12 cellular contexts compared by ENCODE assay signal in genomic region chr11:20113147-20113435, GRCh38. TPM values are rescaled to one million over a fixed set of nuclear protein-coding genes. Genes with fewer than 3 reads are reported as not detected.
DNase-seq lines count a peak whose midpoint lies in the region; ATAC-seq and TF ChIP-seq lines count a peak whose summit lies in the region.
"Had no signal": no experiment of that assay in that cellular context is flagged by ENCODE, and none has a peak within 500 bp of the region (broad histone marks: within the 10 kb centered on the region; RNA-seq: fewer than 3 reads in every experiment).

No MANE protein-coding gene starts in this region.

- H3K79me2 ChIP-seq in smooth muscle cell (ENCODE audit: low read depth) = peaks cover 7% of the 10 kb centered on the region

- TF ChIP-seq CTCF in HFFc6 (IDR thresholded peaks at IDR 0.05) (no peak), gastroesophageal sphincter (IDR thresholded peaks at IDR 0.05) (no peak), smooth muscle cell (IDR thresholded peaks at IDR 0.05; ENCODE audit: borderline replicate concordance, insufficient read depth, poor library complexity, severe bottlenecking) (no peak)

- peaks cover 33% of the 10 kb centered on the region for H3F3A ChIP-seq in smooth muscle cell (ENCODE audit: low read depth)

- peak overlapping the region; percentile 77 for H3K9ac ChIP-seq in smooth muscle cell (ENCODE audit: low read depth)

- no peak for ATAC-seq in gastroesophageal sphincter
- no peak for ATAC-seq in naive thymus-derived CD4-positive, alpha-beta T cell

- H3K4me3 ChIP-seq in gastroesophageal sphincter (no peak overlapping the region), smooth muscle cell (no peak overlapping the region)
- no peak overlapping the region for H3K4me3 ChIP-seq in naive thymus-derived CD4-positive, alpha-beta T cell (ENCODE audit: low read length)

- H3K36me3 ChIP-seq in gastroesophageal sphincter (peaks cover 0 to 62% of the 10 kb centered on the region in 2 donors), smooth muscle cell (ENCODE audit: low read depth) (peaks cover 5% of the 10 kb centered on the region)
- no peaks in the 10 kb centered on the region for H3K36me3 ChIP-seq in naive thymus-derived CD4-positive, alpha-beta T cell (ENCODE audit: control insufficient read depth in 2 of 3, insufficient read depth in 3 of 3, low read length in 3 of 3)

- POLR2A ChIA-PET in naive thymus-derived CD4-positive, alpha-beta T cell (lab: Charles Lee) = no interaction called here

- CTCF ChIA-PET in naive thymus-derived CD4-positive, alpha-beta T cell (lab: Charles Lee) = no interaction called here

- intact Hi-C loops in naive thymus-derived CD4-positive, alpha-beta T cell (cut with micrococcal nuclease) = no loop called here

- H4K20me1 ChIP-seq in smooth muscle cell (ENCODE audit: low read depth) = no peaks in the 10 kb centered on the region

- H3K36me3 Mint-ChIP-seq in HFFc6 (ENCODE audit: low read depth) = peaks cover 20% of the 10 kb centered on the region
- no peaks in the 10 kb centered on the region for H3K36me3 Mint-ChIP-seq in naive thymus-derived CD4-positive, alpha-beta T cell

- TF ChIP-seq EP300 in gastroesophageal sphincter (IDR thresholded peaks at IDR 0.05) = no peak

- H3K27me3 ChIP-seq in gastroesophageal sphincter (no peaks in the 10 kb centered on the region), smooth muscle cell (ENCODE audit: low read depth) (no peaks in the 10 kb centered on the region)
- no peaks in the 10 kb centered on the region for H3K27me3 ChIP-seq in naive thymus-derived CD4-positive, alpha-beta T cell (ENCODE audit: control insufficient read depth in 2 of 2, insufficient read depth in 2 of 2, low read length in 2 of 2)

- peaks cover 3% of the 10 kb centered on the region for H3K27me3 Mint-ChIP-seq in HFFc6 (ENCODE audit: insufficient read depth)
- peaks cover 0 to 18% (median 6%) of the 10 kb centered on the region in 5 donors for H3K27me3 Mint-ChIP-seq in naive thymus-derived CD4-positive, alpha-beta T cell

- H3K4me1 ChIP-seq in gastroesophageal sphincter (peaks cover 5 to 54% (median 22%) of the 10 kb centered on the region in 3 donors), smooth muscle cell (ENCODE audit: low read depth) (peaks cover 6% of the 10 kb centered on the region)
- no peaks in the 10 kb centered on the region for H3K4me1 ChIP-seq in naive thymus-derived CD4-positive, alpha-beta T cell (ENCODE audit: control insufficient read depth in 2 of 2, insufficient read depth in 2 of 2, low read length in 2 of 2)

- H3K4me2 ChIP-seq in smooth muscle cell = no peak overlapping the region

- H3K9me3 Mint-ChIP-seq in HFFc6 = no peaks in the 10 kb centered on the region
- H3K9me3 Mint-ChIP-seq in naive thymus-derived CD4-positive, alpha-beta T cell = no peaks in the 10 kb centered on the region

- DNase-seq in HFFc6 (no peak), astrocyte of the hippocampus (ENCODE audit: low read depth, low spot score) (peak; percentile 37), smooth muscle cell (lab: John Stamatoyannopoulos, UW; ENCODE audit: unreplicated experiment) (no peak), germinal center (ENCODE audit: low spot score) (no peak), NCI-H345 treated with DMSO at 0.1 percent for 48 hours (lab: John Stamatoyannopoulos, UW; ENCODE audit: unreplicated experiment) (no peak), NCI-H774 (lab: John Stamatoyannopoulos, UW) (no peak)
- no peak for DNase-seq in naive thymus-derived CD4-positive, alpha-beta T cell
- DNase-seq: activated CD4-positive, alpha-beta T cell treated with anti-CD3 and anti-CD28 coated beads, Interleukin-2, amount 50 U/mL, for 48 hours had no signal

- H3K27ac ChIP-seq in gastroesophageal sphincter (peak overlapping the region; percentile 61 to 94 (median 84)), smooth muscle cell (ENCODE audit: low read depth) (peak overlapping the region; percentile 98)
- H3K27ac ChIP-seq in naive thymus-derived CD4-positive, alpha-beta T cell (ENCODE audit: low read depth, low read length) = no peak overlapping the region

- 39 to 58% methylated on average over 2 to 5 of the region's 5 CpGs for WGBS in gastroesophageal sphincter (ENCODE audit: low coverage in 1 of 2), 2 donors
- WGBS in smooth muscle cell (ENCODE audit: low lambda C conversion rate) = 92% methylated on average over 5 of the region's 5 CpGs

- no peak overlapping the region for H3K4me3 Mint-ChIP-seq in HFFc6
- H3K4me3 Mint-ChIP-seq in naive thymus-derived CD4-positive, alpha-beta T cell = no peak overlapping the region

- peak overlapping the region; percentile 85; the same call in 1 of the 2 replicates for H3K27ac Mint-ChIP-seq in HFFc6
- no peak overlapping the region for H3K27ac Mint-ChIP-seq in naive thymus-derived CD4-positive, alpha-beta T cell

- H3K4me1 Mint-ChIP-seq in HFFc6 (ENCODE audit: low read depth) = peaks cover 66% of the 10 kb centered on the region
- peaks cover 0 to 6% (median 0%) of the 10 kb centered on the region in 7 donors for H3K4me1 Mint-ChIP-seq in naive thymus-derived CD4-positive, alpha-beta T cell

- H2AFZ ChIP-seq in smooth muscle cell (ENCODE audit: low read depth) = no peak overlapping the region

- no peak for TF ChIP-seq POLR2A in gastroesophageal sphincter (IDR thresholded peaks at IDR 0.05)

- H3K9me3 ChIP-seq in gastroesophageal sphincter (no peaks in the 10 kb centered on the region), smooth muscle cell (replicated peaks; ENCODE audit: low read depth) (no peaks in the 10 kb centered on the region)
- H3K9me3 ChIP-seq in naive thymus-derived CD4-positive, alpha-beta T cell (ENCODE audit: control insufficient read depth in 2 of 3, low read length in 3 of 3) = no peaks in the 10 kb centered on the region

RNA-seq across cellular contexts. Expression of gene DBX1, which starts 47.2 kb away (rescaled TPM):
- total RNA-seq in HFFc6 (2021; fragmentation: NEBNext Ultra II Directional; extraction: Animal tissue kit (Norgen Biotek cat#: 25700)) = not detected
- total RNA-seq in gastroesophageal sphincter = not detected
- total RNA-seq in smooth muscle cell = not detected in 2 replicates
- polyA plus RNA-seq in smooth muscle cell = not detected in 2 replicates
- not detected for total RNA-seq in naive thymus-derived CD4-positive, alpha-beta T cell
- polyA plus RNA-seq in naive thymus-derived CD4-positive, alpha-beta T cell = not detected
- total RNA-seq: dermis blood vessel endothelial cell; posterior vena cava; T-helper 2 cell treated with Interferon-gamma antibody and Interleukin-4, amounts not matched to agents 100 ng/mL and 5 ng/mL, for 36 hours had no signal
